19 cellular contexts compared by ENCODE assay signal in genomic region chr7:148901178-148901577, GRCh38. TPM values are rescaled to one million over a fixed set of nuclear protein-coding genes. Genes with fewer than 3 reads are reported as not detected.
A peak's percentile ranks its signal among the peaks of the same experiment; 100 is the strongest.
DNase-seq lines count a peak whose midpoint lies in the region; ATAC-seq, FAIRE-seq and TF ChIP-seq lines count a peak whose summit lies in the region.
"Had no signal": no experiment of that assay in that cellular context is flagged by ENCODE, and none has a peak within 500 bp of the region (broad histone marks: within the 10 kb centered on the region; RNA-seq: fewer than 3 reads in every experiment).

No MANE protein-coding gene starts in this region.

- no peak overlapping the region for H3K4me2 ChIP-seq in HepG2 (ENCODE audit: low read depth, low read length)

- 4% methylated on average over 3 of the region's 3 CpGs for WGBS in HepG2 (ENCODE audit: low lambda C conversion rate)
- WGBS in right lobe of liver (ENCODE audit: insufficient coverage, low coverage, low lambda C conversion rate, missing lambda C conversion rate): 67% methylated on average over 1 of the region's 3 CpGs

- H3K4me3 ChIP-seq in HepG2 (replicated peaks in 1 of 3; ENCODE audit: insufficient read depth in 1 of 3, low read depth in 2 of 3, low read length in 3 of 3) (no peak overlapping the region), right lobe of liver (no peak overlapping the region), RWPE2 (ENCODE audit: severe bottlenecking) (no peak overlapping the region)
- H3K4me3 ChIP-seq: HAP-1 had no signal

- H2AFZ ChIP-seq in HepG2 (ENCODE audit: low read length): no peak overlapping the region

- intact Hi-C loops in HepG2 (cut with micrococcal nuclease; ENCODE audit: unreplicated experiment) (no loop called here), right lobe of liver (cut with DNase I) (no loop called here)

- ATAC-seq in HepG2 (no peak), right lobe of liver (no peak), RWPE2 (ENCODE audit: low read depth) (peak; percentile 55), esophagus mucosa (peak; percentile 99), GM21786 (IDR thresholded peaks at IDR 0.05; ENCODE audit: unreplicated experiment) (no peak)
- ATAC-seq: Panc1, Right ventricle myocardium inferior had no signal

- H3K9me3 Mint-ChIP-seq in osteocyte (ENCODE audit: unreplicated experiment): no peaks in the 10 kb centered on the region

- CTCF ChIA-PET in HepG2 (lab: Yijun Ruan, JAX; ENCODE audit: low intra/inter-chr PET ratio, low total read pairs): no interaction called here

- H3K36me3 ChIP-seq in HepG2 (replicated peaks in 1 of 2; ENCODE audit: control insufficient read depth in 1 of 2, insufficient read depth in 2 of 2, low read length in 2 of 2): no peaks in the 10 kb centered on the region
- H3K36me3 ChIP-seq in right lobe of liver: no peaks in the 10 kb centered on the region
- H3K36me3 ChIP-seq in RWPE2 (ENCODE audit: low read depth): no peaks in the 10 kb centered on the region
- H3K36me3 ChIP-seq: HAP-1 had no signal

- H3K27me3 ChIP-seq in HepG2 (ENCODE audit: control insufficient read depth in 1 of 2, insufficient read depth in 2 of 2, low read length in 2 of 2) (peaks cover 0 to 9% of the 10 kb centered on the region in 2 experiments; a peak in 1 of 5 replicates), right lobe of liver (no peaks in the 10 kb centered on the region), RWPE2 (ENCODE audit: insufficient read depth, poor library complexity, severe bottlenecking) (no peaks in the 10 kb centered on the region)

- no peak for FAIRE-seq in HepG2 (lab: Jason Lieb, UNC)
- no peak for FAIRE-seq in H54 (lab: Jason Lieb, UNC)

- TF ChIP-seq RAD21 in HepG2 (CRISPR knock-in tag; IDR thresholded peaks at IDR 0.05): no peak

- no peaks in the 10 kb centered on the region for H4K20me1 ChIP-seq in HepG2 (ENCODE audit: insufficient read depth, low read length)

- H3K9ac ChIP-seq in HepG2 (ENCODE audit: insufficient read depth, low read depth, low read length): no peak overlapping the region

- TF ChIP-seq POLR2A in HepG2 (IDR thresholded peaks at IDR 0.05; ENCODE audit: insufficient read depth in 1 of 2, low read depth in 2 of 2, low read length in 2 of 2) (no peak), right lobe of liver (IDR thresholded peaks at IDR 0.05) (no peak), H54 (IDR thresholded peaks at IDR 0.05; ENCODE audit: low read depth, low read length) (no peak)

- H3K27ac ChIP-seq in HepG2 (ENCODE audit: extremely low read length, insufficient read depth, low read length) (no peak overlapping the region), right lobe of liver (no peak overlapping the region), RWPE2 (ENCODE audit: poor library complexity, severe bottlenecking) (no peak overlapping the region)
- H3K27ac ChIP-seq: C4-2B had no signal

- H3K79me2 ChIP-seq in HepG2 (ENCODE audit: insufficient read depth, low read length): no peaks in the 10 kb centered on the region

- H3K9me3 ChIP-seq in HepG2 (ENCODE audit: low read length) (no peaks in the 10 kb centered on the region), right lobe of liver (no peaks in the 10 kb centered on the region), RWPE2 (ENCODE audit: severe bottlenecking) (no peaks in the 10 kb centered on the region)
- H3K9me3 ChIP-seq: HAP-1 had no signal

- peaks cover 14% of the 10 kb centered on the region for H3K4me1 Mint-ChIP-seq in osteocyte (ENCODE audit: unreplicated experiment)

- peaks cover 4% of the 10 kb centered on the region for H3K27me3 Mint-ChIP-seq in osteocyte (ENCODE audit: unreplicated experiment)

- no TSS peak for BruUV-seq in HepG2 (replicated peaks; lab: Mats Ljungman, UMichigan)

- H3K4me3 Mint-ChIP-seq in osteocyte (ENCODE audit: unreplicated experiment): no peak overlapping the region

- DNase-seq in HepG2 (ENCODE audit: low spot score): no peak
- no peak for DNase-seq in right lobe of liver
- no peak for DNase-seq in RWPE2 (ENCODE audit: low spot score)
- peak; percentile 66 for DNase-seq in osteocyte (ENCODE audit: extremely low spot score, unreplicated experiment)
- DNase-seq in H54 (ENCODE audit: insufficient read length, low spot score): no peak
- DNase-seq: ACHN, AML-193, COR-L47, DMS 273 treated with DMSO at 0.1 percent for 48 hours, DND-41, NCI-H1105 treated with DMSO at 0.1 percent for 48 hours, NCI-H1694, NCI-H2081 treated with DMSO at 0.1 percent for 48 hours had no signal

- in situ Hi-C loops in HepG2 (cut with HindIII; ENCODE audit: extremely low pct_ligation_motif_present, low pct_unique_long_range_greater_than_20kb): no loop called here

- POLR2A ChIA-PET in HepG2 (lab: Yijun Ruan, JAX): no interaction called here

- no peak overlapping the region for H3K27ac Mint-ChIP-seq in osteocyte (ENCODE audit: unreplicated experiment)

- H3K4me1 ChIP-seq in HepG2 (ENCODE audit: insufficient read depth, low read length): peaks cover 13% of the 10 kb centered on the region
- H3K4me1 ChIP-seq in right lobe of liver: no peaks in the 10 kb centered on the region
- H3K4me1 ChIP-seq in RWPE2 (ENCODE audit: insufficient read depth, poor library complexity, severe bottlenecking): no peaks in the 10 kb centered on the region
- H3K4me1 ChIP-seq: HAP-1 had no signal

- TF ChIP-seq CTCF in HepG2 (CRISPR knock-in tag; IDR thresholded peaks at IDR 0.05): no peak
- TF ChIP-seq CTCF in right lobe of liver (IDR thresholded peaks at IDR 0.05): no peak
- TF ChIP-seq CTCF in RWPE2 (IDR thresholded peaks at IDR 0.05; ENCODE audit: poor library complexity, severe bottlenecking): no peak
- TF ChIP-seq CTCF in osteocyte (IDR thresholded peaks at IDR 0.05): no peak

- H3K36me3 Mint-ChIP-seq in osteocyte (ENCODE audit: unreplicated experiment): no peaks in the 10 kb centered on the region

- TF ChIP-seq EP300 in HepG2 (IDR thresholded peaks at IDR 0.05; ENCODE audit: low read depth in 2 of 2, low read length in 2 of 2): no peak
- TF ChIP-seq EP300 in HepG2 (CRISPR knock-in tag; IDR thresholded peaks at IDR 0.05; ENCODE audit: borderline replicate concordance): no peak

TF ChIP-seq in HepG2, 621 proteins besides CTCF, POLR2A, EP300 and RAD21:
- TF ChIP-seq ZNF180 (CRISPR knock-in tag; IDR thresholded peaks at IDR 0.05; ENCODE audit: borderline replicate concordance, low read depth) (no peak), SRY (CRISPR knock-in tag; IDR thresholded peaks at IDR 0.05) (no peak), ZBTB7B (CRISPR knock-in tag; IDR thresholded peaks at IDR 0.05) (no peak), TBP (CRISPR knock-in tag; IDR thresholded peaks at IDR 0.05) (no peak), RBAK (CRISPR knock-in tag; IDR thresholded peaks at IDR 0.05) (peak; percentile 71; the same call in 1 of the 2 replicates), JARID2 (CRISPR knock-in tag; IDR thresholded peaks at IDR 0.05; ENCODE audit: insufficient replicate concordance) (no peak), GABPB1 (CRISPR knock-in tag; IDR thresholded peaks at IDR 0.05) (no peak)

RNA-seq across cellular contexts. Expression of gene EZH2, which starts 17.1 kb away (rescaled TPM):
- 30.4 and 34.3 TPM in 2 replicates for total RNA-seq in HepG2 (2016; rRNA removed; fragmentation: Illumina TruSeq; extraction: Trizol)
- total RNA-seq in HepG2 (2016; cell fraction: cytosol; rRNA removed; fragmentation: Illumina TruSeq; extraction: Trizol; ENCODE audit: low read depth): 13.9 and 14.3 TPM in 2 replicates
- 29.1 and 32.6 TPM in 2 replicates for total RNA-seq in HepG2 (2016; cell fraction: insoluble cytoplasmic fraction; rRNA removed; fragmentation: Illumina TruSeq; extraction: Trizol)
- total RNA-seq in HepG2 (2016; cell fraction: membrane; rRNA removed; fragmentation: Illumina TruSeq; extraction: Trizol): 15.3 and 18.4 TPM in 2 replicates
- total RNA-seq in HepG2 (2016; cell fraction: nucleus; rRNA removed; fragmentation: Illumina TruSeq; extraction: Trizol): 42.5 and 46.2 TPM in 2 replicates
- polyA plus RNA-seq in HepG2 (2011; rRNA removed): 18.2 and 26.0 TPM in 2 replicates
- 8.4 and 9.7 TPM in 2 replicates for polyA plus RNA-seq in HepG2 (2011; cell fraction: cytosol; rRNA removed)
- 45.8 and 55.1 TPM in 2 replicates for polyA plus RNA-seq in HepG2 (2011; cell fraction: nucleus; rRNA removed)
- polyA plus RNA-seq in HepG2 (2012): 13.6 and 17.0 TPM in 2 replicates
- 5.1 and 5.3 TPM in 2 replicates for polyA plus RNA-seq in HepG2 (2016; cell fraction: cytosol; fragmentation: Illumina TruSeq; extraction: Trizol; ENCODE audit: low read depth)
- polyA plus RNA-seq in HepG2 (2016; cell fraction: insoluble cytoplasmic fraction; fragmentation: Illumina TruSeq; extraction: Trizol; ENCODE audit: low read depth): 36.1 and 37.6 TPM in 2 replicates
- 9.1 and 10.1 TPM in 2 replicates for polyA plus RNA-seq in HepG2 (2016; cell fraction: membrane; fragmentation: Illumina TruSeq; extraction: Trizol; ENCODE audit: low read depth)
- 84.1 and 90.6 TPM in 2 replicates for polyA plus RNA-seq in HepG2 (2016; cell fraction: nucleus; fragmentation: Illumina TruSeq; extraction: Trizol; ENCODE audit: insufficient read depth, low read depth)
- 7.3 and 35.4 TPM in 2 replicates for polyA minus RNA-seq in HepG2 (2011; rRNA and poly(A)+ RNA removed; ENCODE audit: low replicate concordance)
- polyA minus RNA-seq in HepG2 (2011; cell fraction: cytosol; rRNA and poly(A)+ RNA removed): 6.2 and 7.2 TPM in 2 replicates
- polyA minus RNA-seq in HepG2 (2011; cell fraction: nucleus; rRNA and poly(A)+ RNA removed): 42.3 and 48.2 TPM in 2 replicates
- 1 to 10 TPM; 1.2 to 4.2 (median 1.9) TPM for total RNA-seq in right lobe of liver
- total RNA-seq in esophagus mucosa: 13.4 TPM
- 13.0 and 14.9 TPM in 2 replicates for total RNA-seq in osteocyte

Comparison
In these comparisons a context has a peak if more than half of its experiments do, and no peak if none do; other contexts are left out.
1. ATAC-seq: peak in RWPE2 (single experiment) and esophagus mucosa (single experiment); none in HepG2 (single experiment), right lobe of liver (0 of 4) and GM21786 (single experiment).